In genomic region chr5:55371145-55371544, GRCh38 we compare ENCODE assay signal across 30 cellular contexts.
"Had no signal": no experiment of that assay in that cellular context is flagged by ENCODE, and none has a peak within 500 bp of the region (broad histone marks: within the 10 kb centered on the region; RNA-seq: fewer than 3 reads in every experiment).

No MANE protein-coding gene starts in this region.

- H3K4me1 ChIP-seq: adrenal gland had no signal

- H3K4me3 Mint-ChIP-seq: activated B cell treated with CpG ODN at 0.5 μM for 24 hours; activated CD4-positive, alpha-beta memory T cell treated with anti-CD3 and anti-CD28 coated beads for 36 hours; activated CD4-positive, alpha-beta T cell treated with anti-CD3 and anti-CD28 coated beads, Interleukin-2, amount 10 ng/mL, durations not matched to agents 24 days and 14 days; activated CD8-positive, alpha-beta memory T cell treated with anti-CD3 and anti-CD28 coated beads, Interleukin-2, amount 10 ng/mL, durations not matched to agents 7 days and 5 days; activated CD8-positive, alpha-beta T cell treated with anti-CD3 and anti-CD28 coated beads, Interleukin-2, amount 10 ng/mL, durations not matched to agents 7 days and 5 days; activated naive CD4-positive, alpha-beta T cell treated with anti-CD3 and anti-CD28 coated beads for 36 hours; activated naive CD4-positive, alpha-beta T cell treated with anti-CD3 and anti-CD28 coated beads, Interleukin-2, amount 50 U/mL, for 24 hours; activated naive CD8-positive, alpha-beta T cell treated with anti-CD3 and anti-CD28 coated beads for 36 hours; activated naive CD8-positive, alpha-beta T cell treated with anti-CD3 and anti-CD28 coated beads, Interleukin-2, amount 50 U/mL, for 24 hours; activated T-helper 1 cell treated with anti-CD3 and anti-CD28 coated beads, Interleukin-12 subunit alpha, Interleukin-12 subunit beta, Interleukin-2, Interleukin-4 antibody, amounts not matched to agents 30 ng/mL and 10 ng/mL and 1 ng/mL, durations not matched to agents 14 hours and 24 hours and 36 hours; T-helper 17 cell; T-helper 2 cell treated with Interferon-gamma antibody and Interleukin-4, amounts not matched to agents 5 μg/mL and 100 μg/mL, for 36 hours had no signal

- H3K4me1 Mint-ChIP-seq: activated B cell treated with CpG ODN at 0.5 μM for 24 hours; activated CD4-positive, alpha-beta T cell treated with anti-CD3 and anti-CD28 coated beads, Interleukin-2, amount 10 ng/mL, durations not matched to agents 24 days and 14 days; activated CD8-positive, alpha-beta memory T cell treated with anti-CD3 and anti-CD28 coated beads, Interleukin-2, amount 10 ng/mL, durations not matched to agents 7 days and 5 days; activated naive CD4-positive, alpha-beta T cell treated with anti-CD3 and anti-CD28 coated beads, Interleukin-2, amount 50 U/mL, for 24 hours; activated naive CD8-positive, alpha-beta T cell treated with anti-CD3 and anti-CD28 coated beads for 36 hours; activated naive CD8-positive, alpha-beta T cell treated with anti-CD3 and anti-CD28 coated beads, Interleukin-2, amount 50 U/mL, for 24 hours had no signal

- ATAC-seq: activated CD4-positive, CD25-positive, alpha-beta regulatory T cell treated with anti-CD3 and anti-CD28 coated beads, Interleukin-2, amount 50 U/mL, for 24 hours; activated CD8-positive, alpha-beta memory T cell treated with anti-CD3 and anti-CD28 coated beads, Interleukin-2, amount 10 ng/mL, durations not matched to agents 7 days and 5 days; activated CD8-positive, alpha-beta T cell treated with anti-CD3 and anti-CD28 coated beads, Interleukin-2, amount 10 ng/mL, durations not matched to agents 7 days and 5 days; activated naive CD8-positive, alpha-beta T cell treated with anti-CD3 and anti-CD28 coated beads, Interleukin-2, amount 50 U/mL, for 24 hours; body of pancreas; esophagus mucosa; T-helper 17 cell had no signal

- H3K27ac Mint-ChIP-seq: activated B cell treated with CpG ODN at 0.5 μM for 24 hours; activated CD4-positive, alpha-beta memory T cell treated with anti-CD3 and anti-CD28 coated beads for 36 hours; activated CD4-positive, alpha-beta T cell treated with anti-CD3 and anti-CD28 coated beads, Interleukin-2, amount 10 ng/mL, durations not matched to agents 24 days and 14 days; activated CD8-positive, alpha-beta memory T cell treated with anti-CD3 and anti-CD28 coated beads, Interleukin-2, amount 10 ng/mL, durations not matched to agents 7 days and 5 days; activated CD8-positive, alpha-beta T cell treated with anti-CD3 and anti-CD28 coated beads, Interleukin-2, amount 10 ng/mL, durations not matched to agents 7 days and 5 days; activated naive CD4-positive, alpha-beta T cell treated with anti-CD3 and anti-CD28 coated beads for 36 hours; activated naive CD4-positive, alpha-beta T cell treated with anti-CD3 and anti-CD28 coated beads, Interleukin-2, amount 50 U/mL, for 24 hours; activated naive CD8-positive, alpha-beta T cell treated with anti-CD3 and anti-CD28 coated beads for 36 hours; activated naive CD8-positive, alpha-beta T cell treated with anti-CD3 and anti-CD28 coated beads, Interleukin-2, amount 50 U/mL, for 24 hours; activated T-helper 1 cell treated with anti-CD3 and anti-CD28 coated beads, Interleukin-12 subunit alpha, Interleukin-12 subunit beta, Interleukin-2, Interleukin-4 antibody, amounts not matched to agents 30 ng/mL and 10 ng/mL and 1 ng/mL, durations not matched to agents 14 hours and 24 hours and 36 hours; activated T-helper 2 cell treated with anti-CD3 and anti-CD28 coated beads, Interferon-gamma antibody, Interleukin-2, Interleukin-4, amounts not matched to agents 10 μg/mL and 5 μg/mL and 100 μg/mL, durations not matched to agents 14 hours and 24 hours and 36 hours; T-helper 17 cell; T-helper 2 cell treated with Interferon-gamma antibody and Interleukin-4, amounts not matched to agents 5 μg/mL and 100 μg/mL, for 36 hours had no signal

- H3K4me3 ChIP-seq: adrenal gland, body of pancreas had no signal

- H3K9me3 ChIP-seq: adrenal gland, body of pancreas had no signal

- DNase-seq: activated B cell treated with CpG ODN at 0.5 μM for 24 hours; activated CD4-positive, alpha-beta memory T cell treated with anti-CD3 and anti-CD28 coated beads for 36 hours; activated CD4-positive, alpha-beta T cell treated with anti-CD3 and anti-CD28 coated beads, Interleukin-2, amount 10 ng/mL, durations not matched to agents 24 days and 14 days; activated CD8-positive, alpha-beta memory T cell treated with anti-CD3 and anti-CD28 coated beads, Interleukin-2, amount 10 ng/mL, durations not matched to agents 7 days and 5 days; activated CD8-positive, alpha-beta memory T cell treated with anti-CD3 and anti-CD28 coated beads, Interleukin-2, amount 50 U/mL, for 4 hours; activated CD8-positive, alpha-beta T cell treated with anti-CD3 and anti-CD28 coated beads, Interleukin-2, amount 10 ng/mL, durations not matched to agents 7 days and 5 days; activated effector memory CD4-positive, alpha-beta T cell treated with anti-CD3 and anti-CD28 coated beads, Interleukin-2, amount 50 U/mL, for 16 hours; activated naive CD4-positive, alpha-beta T cell treated with anti-CD3 and anti-CD28 coated beads for 36 hours; activated naive CD8-positive, alpha-beta T cell treated with anti-CD3 and anti-CD28 coated beads for 36 hours; activated naive CD8-positive, alpha-beta T cell treated with anti-CD3 and anti-CD28 coated beads, Interleukin-2, amount 50 U/mL, for 24 hours; activated T-cell treated with anti-CD3 and anti-CD28 coated beads, Interleukin-2, amount 50 U/mL, for 1 hour; activated T-cell treated with anti-CD3 and anti-CD28 coated beads, Interleukin-2, amount 50 U/mL, for 48 hours; adrenal gland; amygdala; aorta; body of pancreas; caudate nucleus; effector CD8-positive, alpha-beta T cell; foreskin fibroblast; head of caudate nucleus; T-helper 1 cell; T-helper 17 cell; T1000; WERI-Rb-1 had no signal

- H3K27me3 Mint-ChIP-seq: activated B cell treated with CpG ODN at 0.5 μM for 24 hours; activated CD4-positive, alpha-beta memory T cell treated with anti-CD3 and anti-CD28 coated beads for 36 hours; activated CD4-positive, alpha-beta T cell treated with anti-CD3 and anti-CD28 coated beads, Interleukin-2, amount 10 ng/mL, durations not matched to agents 24 days and 14 days; activated CD8-positive, alpha-beta memory T cell treated with anti-CD3 and anti-CD28 coated beads, Interleukin-2, amount 10 ng/mL, durations not matched to agents 7 days and 5 days; activated naive CD4-positive, alpha-beta T cell treated with anti-CD3 and anti-CD28 coated beads, Interleukin-2, amount 50 U/mL, for 24 hours; activated naive CD8-positive, alpha-beta T cell treated with anti-CD3 and anti-CD28 coated beads for 36 hours; activated naive CD8-positive, alpha-beta T cell treated with anti-CD3 and anti-CD28 coated beads, Interleukin-2, amount 50 U/mL, for 24 hours; T-helper 17 cell had no signal
